In genomic region chr6:27250277-27250954, GRCh38 we compare ENCODE assay signal across 8 cellular contexts. TPM values are rescaled to one million over a fixed set of nuclear protein-coding genes. Genes with fewer than 3 reads are reported as not detected.
DNase-seq lines count a peak whose midpoint lies in the region; ATAC-seq and TF ChIP-seq lines count a peak whose summit lies in the region.

No MANE protein-coding gene starts in this region.

- TF ChIP-seq CTCF in HEK293 (tag by site-specific recombination; IDR thresholded peaks at IDR 0.05) (no peak), activated B cell treated with CpG ODN at 0.5 μM for 24 hours (IDR thresholded peaks at IDR 0.05) (no peak), hepatocyte (IDR thresholded peaks at IDR 0.05; ENCODE audit: poor library complexity) (no peak), GM13976 (IDR thresholded peaks at IDR 0.05; ENCODE audit: borderline replicate concordance, control extremely low read depth, extremely low read depth, insufficient read depth, missing control alignments) (no peak)

- peaks cover 5% of the 10 kb centered on the region; the same call in 1 of the 2 replicates for H3K4me1 ChIP-seq in HEK293 (ENCODE audit: control insufficient read depth, insufficient read depth, low read length)
- H3K4me1 ChIP-seq in hepatocyte (ENCODE audit: insufficient read depth) = no peaks in the 10 kb centered on the region

- peaks cover 14% of the 10 kb centered on the region for H3K4me1 Mint-ChIP-seq in activated B cell treated with CpG ODN at 0.5 μM for 24 hours

- H3K9me3 ChIP-seq in HEK293 (ENCODE audit: control insufficient read depth, insufficient read depth, low read depth, low read length) (no peaks in the 10 kb centered on the region), hepatocyte (ENCODE audit: low read depth) (no peaks in the 10 kb centered on the region)

- H3K79me2 ChIP-seq in hepatocyte = no peaks in the 10 kb centered on the region

- ATAC-seq in activated B cell treated with CpG ODN at 0.5 μM for 24 hours (ENCODE audit: low read depth) (no peak), HG03354 (IDR thresholded peaks at IDR 0.05; ENCODE audit: poor library complexity, severe bottlenecking, unreplicated experiment) (no peak)

- no peaks in the 10 kb centered on the region for H3K9me3 Mint-ChIP-seq in activated B cell treated with CpG ODN at 0.5 μM for 24 hours

- H3K27ac Mint-ChIP-seq in activated B cell treated with CpG ODN at 0.5 μM for 24 hours = no peak overlapping the region

- H3K4me3 Mint-ChIP-seq in activated B cell treated with CpG ODN at 0.5 μM for 24 hours = peak overlapping the region; percentile 87

- CTCF ChIA-PET in HEK293 (lab: Yijun Ruan, JAX) = interaction anchor here (1.8 to 2.7 kb wide), 2 partner anchors 17 to 23 kb away, joined by 12 to 15 read pairs; no protein-coding TSS in a partner anchor
- CTCF ChIA-PET in activated B cell treated with CpG ODN at 0.5 μM for 24 hours (lab: Charles Lee) = interaction anchor here (1.5 kb wide), 1 partner anchor 502 kb away, joined by 4 read pairs; no protein-coding TSS in a partner anchor

- H3K9me2 ChIP-seq in hepatocyte (replicated peaks; ENCODE audit: insufficient read depth) = no peaks in the 10 kb centered on the region

- H3K4me2 ChIP-seq in hepatocyte = peak overlapping the region; percentile 81

- H3K27me3 Mint-ChIP-seq in activated B cell treated with CpG ODN at 0.5 μM for 24 hours = peaks cover 40% of the 10 kb centered on the region

- H4K20me1 ChIP-seq in hepatocyte (ENCODE audit: insufficient read depth, poor library complexity, severe bottlenecking) = no peaks in the 10 kb centered on the region

- 17% methylated on average over 16 of the region's 21 CpGs for whole genome bisulfite sequencing in hepatocyte (ENCODE audit: low lambda C conversion rate, missing lambda C conversion rate)

- H3K4me3 ChIP-seq in HEK293 (ENCODE audit: low read depth, low read length) (peak overlapping the region; percentile 78), hepatocyte (peak overlapping the region; percentile 43), skin epidermis (peak overlapping the region; percentile 43 to 60 (median 53))

- peaks cover 8% of the 10 kb centered on the region for H3K27me3 ChIP-seq in hepatocyte

- H2AFZ ChIP-seq in hepatocyte = peak overlapping the region; percentile 69

- POLR2A ChIA-PET in HEK293 (lab: Yijun Ruan, JAX) = interaction anchor here (1.0 to 1.8 kb wide), 10 partner anchors 10 to 104 kb away, joined by 3 to 17 read pairs (median 7); a partner anchor contains a TSS
- POLR2A ChIA-PET in activated B cell treated with CpG ODN at 0.5 μM for 24 hours (lab: Charles Lee) = interaction anchor here (0.6 to 2.0 kb wide), 2 partner anchors 587 to 684 kb away, joined by 6 to 10 read pairs; a partner anchor contains a TSS

- in situ Hi-C loops in GM13976 (cut with MboI; ENCODE audit: low sequenced_read_pairs, unreplicated experiment) = no loop called here

- intact Hi-C loops in activated B cell treated with CpG ODN at 0.5 μM for 24 hours (cut with micrococcal nuclease) = no loop called here

- H3K36me3 ChIP-seq in HEK293 (ENCODE audit: control insufficient read depth in 2 of 2, insufficient read depth in 1 of 2, low read length in 2 of 2) (no peaks in the 10 kb centered on the region), hepatocyte (replicated peaks; ENCODE audit: insufficient read depth, low read depth) (no peaks in the 10 kb centered on the region)

- no peaks in the 10 kb centered on the region for H3K36me3 Mint-ChIP-seq in activated B cell treated with CpG ODN at 0.5 μM for 24 hours (ENCODE audit: low read depth)

- H3K27ac ChIP-seq in HEK293 (ENCODE audit: extremely low read depth, low read depth, low read length) (peak overlapping the region; percentile 62), hepatocyte (peak overlapping the region; percentile 88), skin epidermis (peak overlapping the region in 2 of 21 experiments; percentile 61 to 77)

- DNase-seq in activated B cell treated with CpG ODN at 0.5 μM for 24 hours = no peak
- DNase-seq in hepatocyte (ENCODE audit: low spot score) = no peak
- no peak for DNase-seq in GDM1 (lab: John Stamatoyannopoulos, UW)
- no peak for DNase-seq in GM19238 (ENCODE audit: insufficient read length, low spot score)
- no peak for DNase-seq in GM13976 (ENCODE audit: low spot score)

TF ChIP-seq in HEK293, 187 proteins besides CTCF, POLR2A, EP300 and RAD21:
- TF ChIP-seq, protein P1, sequence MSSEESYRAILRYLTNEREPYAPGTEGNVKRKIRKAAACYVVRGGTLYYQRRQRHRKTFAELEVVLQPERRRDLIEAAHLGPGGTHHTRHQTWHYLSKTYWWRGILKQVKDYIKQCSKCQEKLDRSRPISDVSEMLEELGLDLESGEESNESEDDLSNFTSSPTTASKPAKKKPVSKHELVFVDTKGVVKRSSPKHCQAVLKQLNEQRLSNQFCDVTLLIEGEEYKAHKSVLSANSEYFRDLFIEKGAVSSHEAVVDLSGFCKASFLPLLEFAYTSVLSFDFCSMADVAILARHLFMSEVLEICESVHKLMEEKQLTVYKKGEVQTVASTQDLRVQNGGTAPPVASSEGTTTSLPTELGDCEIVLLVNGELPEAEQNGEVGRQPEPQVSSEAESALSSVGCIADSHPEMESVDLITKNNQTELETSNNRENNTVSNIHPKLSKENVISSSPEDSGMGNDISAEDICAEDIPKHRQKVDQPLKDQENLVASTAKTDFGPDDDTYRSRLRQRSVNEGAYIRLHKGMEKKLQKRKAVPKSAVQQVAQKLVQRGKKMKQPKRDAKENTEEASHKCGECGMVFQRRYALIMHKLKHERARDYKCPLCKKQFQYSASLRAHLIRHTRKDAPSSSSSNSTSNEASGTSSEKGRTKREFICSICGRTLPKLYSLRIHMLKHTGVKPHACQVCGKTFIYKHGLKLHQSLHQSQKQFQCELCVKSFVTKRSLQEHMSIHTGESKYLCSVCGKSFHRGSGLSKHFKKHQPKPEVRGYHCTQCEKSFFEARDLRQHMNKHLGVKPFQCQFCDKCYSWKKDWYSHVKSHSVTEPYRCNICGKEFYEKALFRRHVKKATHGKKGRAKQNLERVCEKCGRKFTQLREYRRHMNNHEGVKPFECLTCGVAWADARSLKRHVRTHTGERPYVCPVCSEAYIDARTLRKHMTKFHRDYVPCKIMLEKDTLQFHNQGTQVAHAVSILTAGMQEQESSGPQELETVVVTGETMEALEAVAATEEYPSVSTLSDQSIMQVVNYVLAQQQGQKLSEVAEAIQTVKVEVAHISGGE (tag by site-specific recombination; conservative IDR thresholded peaks at IDR 0.05; ENCODE audit: low read depth) = no peak
- TF ChIP-seq TRIM28 (IDR thresholded peaks at IDR 0.05; ENCODE audit: borderline replicate concordance, low read length) (no peak), ZNF335 (tag by site-specific recombination; conservative IDR thresholded peaks at IDR 0.05) (peak; percentile 75), ZNF777 (tag by site-specific recombination; IDR thresholded peaks at IDR 0.05; ENCODE audit: borderline replicate concordance) (0 out of 2 replicates have a peak, but pooled peaks have one; percentile 12), PRDM1 (tag by site-specific recombination; IDR thresholded peaks at IDR 0.05) (peak; percentile 43; the same call in 1 of the 2 replicates)

RNA-seq across cellular contexts. Expression of gene PRSS16, which starts 2.9 kb away (rescaled TPM):
- 0.73 and 0.91 TPM in 2 replicates for total RNA-seq in activated B cell treated with CpG ODN at 0.5 μM for 24 hours
- total RNA-seq in hepatocyte = 9.9 and 11.2 TPM in 2 replicates
- 11.7 and 19.4 TPM in 2 replicates for polyA plus RNA-seq in hepatocyte
